Comparison of ENCODE assay signal across 14 cellular contexts in genomic region chr2:188316791-188317423, GRCh38. TPM values are rescaled to one million over a fixed set of nuclear protein-coding genes. Genes with fewer than 3 reads are reported as not detected.
DNase-seq lines count a peak whose midpoint lies in the region; ATAC-seq and TF ChIP-seq lines count a peak whose summit lies in the region.
"Had no signal": no experiment of that assay in that cellular context is flagged by ENCODE, and none has a peak within 500 bp of the region (broad histone marks: within the 10 kb centered on the region; RNA-seq: fewer than 3 reads in every experiment).

No MANE protein-coding gene starts in this region.

- H3K4me1 Mint-ChIP-seq in endothelial cell (ENCODE audit: unreplicated experiment): peaks cover 16% of the 10 kb centered on the region
- H3K4me1 Mint-ChIP-seq: CD4-positive, CD25-positive, alpha-beta regulatory T cell had no signal

- no TSS peak for BruUV-seq in PC-3 (replicated peaks; lab: Mats Ljungman, UMichigan)
- BruUV-seq in A673 (replicated peaks; lab: Mats Ljungman, UMichigan): no TSS peak

- H3K4me3 Mint-ChIP-seq in endothelial cell (ENCODE audit: unreplicated experiment): no peak overlapping the region
- H3K4me3 Mint-ChIP-seq: CD4-positive, CD25-positive, alpha-beta regulatory T cell had no signal

- peaks cover 4% of the 10 kb centered on the region for H3K27me3 Mint-ChIP-seq in endothelial cell (ENCODE audit: unreplicated experiment)
- H3K27me3 Mint-ChIP-seq: CD4-positive, CD25-positive, alpha-beta regulatory T cell had no signal

- H3K9me2 ChIP-seq in PC-3 (replicated peaks; ENCODE audit: low read length): no peaks in the 10 kb centered on the region

- H3K36me3 ChIP-seq in PC-3 (ENCODE audit: low read depth, low read length): peaks cover 4% of the 10 kb centered on the region; the same call in 1 of the 2 replicates
- no peaks in the 10 kb centered on the region for H3K36me3 ChIP-seq in smooth muscle cell (ENCODE audit: low read depth)
- no peaks in the 10 kb centered on the region for H3K36me3 ChIP-seq in A673 (ENCODE audit: insufficient read depth, low read length, poor library complexity, severe bottlenecking)
- H3K36me3 ChIP-seq: BLaER1 treated with 17β-estradiol and CSF1 and Interleukin-3, amounts not matched to agents 10 nM and 100 nM had no signal

- no peak overlapping the region for H3K4me2 ChIP-seq in PC-3 (ENCODE audit: low read length)
- H3K4me2 ChIP-seq in smooth muscle cell: no peak overlapping the region
- H3K4me2 ChIP-seq: BLaER1 treated with 17β-estradiol and CSF1 and Interleukin-3, amounts not matched to agents 10 nM and 100 nM had no signal

- no peak overlapping the region for H3K9ac ChIP-seq in PC-3 (ENCODE audit: low read length)
- H3K9ac ChIP-seq in smooth muscle cell (ENCODE audit: low read depth): no peak overlapping the region
- H3K9ac ChIP-seq: BLaER1 treated with 17β-estradiol and CSF1 and Interleukin-3, amounts not matched to agents 10 nM and 100 nM had no signal

- H3K36me3 Mint-ChIP-seq in endothelial cell (ENCODE audit: low read depth, unreplicated experiment): no peaks in the 10 kb centered on the region
- H3K36me3 Mint-ChIP-seq: CD4-positive, CD25-positive, alpha-beta regulatory T cell had no signal

- H3K9me3 ChIP-seq in PC-3 (ENCODE audit: low read length) (0 out of 2 replicates have a peak, but pooled peaks cover 5% of the 10 kb centered on the region), smooth muscle cell (replicated peaks; ENCODE audit: low read depth) (no peaks in the 10 kb centered on the region), A673 (ENCODE audit: low read depth, low read length, poor library complexity, severe bottlenecking) (no peaks in the 10 kb centered on the region)
- H3K9me3 ChIP-seq: BLaER1 treated with 17β-estradiol and CSF1 and Interleukin-3, amounts not matched to agents 10 nM and 100 nM had no signal

- H4K20me1 ChIP-seq in PC-3 (ENCODE audit: low read length): no peaks in the 10 kb centered on the region
- H4K20me1 ChIP-seq in smooth muscle cell (ENCODE audit: low read depth): no peaks in the 10 kb centered on the region
- H4K20me1 ChIP-seq: BLaER1 treated with 17β-estradiol and CSF1 and Interleukin-3, amounts not matched to agents 10 nM and 100 nM had no signal

- H3K79me2 ChIP-seq in PC-3 (ENCODE audit: low read length) (peaks cover 46% of the 10 kb centered on the region), smooth muscle cell (ENCODE audit: low read depth) (peaks cover 100% of the 10 kb centered on the region)

- H3F3A ChIP-seq in PC-3 (ENCODE audit: low read length, unreplicated experiment) (no peaks in the 10 kb centered on the region), smooth muscle cell (ENCODE audit: low read depth) (peaks cover 5% of the 10 kb centered on the region)

- CTCF ChIA-PET in PC-3 (lab: Charles Lee) (no interaction called here), A673 (lab: Charles Lee) (no interaction called here)

- ATAC-seq in PC-3: no peak
- ATAC-seq: HCT116 had no signal

- intact Hi-C loops in PC-3 (cut with micrococcal nuclease): no loop called here
- intact Hi-C loops in A673 (cut with micrococcal nuclease; ENCODE audit: unreplicated experiment): no loop called here

- POLR2A ChIA-PET in PC-3 (lab: Charles Lee; ENCODE audit: unreplicated experiment): no interaction called here
- POLR2A ChIA-PET in A673 (lab: Charles Lee; ENCODE audit: low non-redundant PET): no interaction called here

- WGBS in smooth muscle cell (ENCODE audit: low lambda C conversion rate): 91% methylated on average over 4 of the region's 4 CpGs

- no peak for TF ChIP-seq CTCF in PC-3 (conservative IDR thresholded peaks at IDR 0.05; ENCODE audit: low read depth, low read length)
- no peak for TF ChIP-seq CTCF in endothelial cell (IDR thresholded peaks at IDR 0.05; ENCODE audit: unreplicated experiment)
- no peak for TF ChIP-seq CTCF in smooth muscle cell (IDR thresholded peaks at IDR 0.05; ENCODE audit: borderline replicate concordance, insufficient read depth, poor library complexity, severe bottlenecking)
- TF ChIP-seq CTCF in A673 (conservative IDR thresholded peaks at IDR 0.05; ENCODE audit: low read depth, low read length): no peak

- H3K9me3 Mint-ChIP-seq in endothelial cell (ENCODE audit: unreplicated experiment): no peaks in the 10 kb centered on the region

- H3K4me1 ChIP-seq in PC-3 (ENCODE audit: insufficient read depth, low read length) (peaks cover 30% of the 10 kb centered on the region), smooth muscle cell (ENCODE audit: low read depth) (peaks cover 37% of the 10 kb centered on the region), A673 (ENCODE audit: insufficient read depth, low read length, poor library complexity, severe bottlenecking) (peaks cover 25% of the 10 kb centered on the region)
- H3K4me1 ChIP-seq: BLaER1 treated with 17β-estradiol and CSF1 and Interleukin-3, amounts not matched to agents 10 nM and 100 nM had no signal

- H3K27ac ChIP-seq in PC-3 (ENCODE audit: low read length) (peak overlapping the region; percentile 28), smooth muscle cell (ENCODE audit: low read depth) (peak overlapping the region; percentile 93), A673 (ENCODE audit: low read depth, low read length, poor library complexity, severe bottlenecking) (no peak overlapping the region)
- H3K27ac ChIP-seq: 22Rv1; BLaER1 treated with 17β-estradiol and CSF1 and Interleukin-3, amounts not matched to agents 10 nM and 100 nM had no signal

- DNase-seq in NCI-H524 (lab: John Stamatoyannopoulos, UW) (peak; percentile 39 to 84), NCI-H524 treated with DMSO at 0.1 percent for 48 hours (lab: John Stamatoyannopoulos, UW) (no peak), PC-3 (no peak), endothelial cell (ENCODE audit: low spot score) (no peak), smooth muscle cell (lab: John Stamatoyannopoulos, UW; ENCODE audit: unreplicated experiment) (no peak), A673 (ENCODE audit: low spot score) (no peak), SW480 (ENCODE audit: low spot score) (no peak), NCI-H146 (lab: John Stamatoyannopoulos, UW) (no peak)
- DNase-seq: Calu3; CD4-positive, CD25-positive, alpha-beta regulatory T cell; DMS 273 treated with DMSO at 0.1 percent for 48 hours had no signal

- H2AFZ ChIP-seq in PC-3 (ENCODE audit: low read length) (no peak overlapping the region), smooth muscle cell (ENCODE audit: low read depth) (no peak overlapping the region)

- H3K4me3 ChIP-seq in PC-3 (ENCODE audit: low read length) (no peak overlapping the region), smooth muscle cell (no peak overlapping the region), A673 (ENCODE audit: low read depth, low read length, poor library complexity, severe bottlenecking) (no peak overlapping the region)
- H3K4me3 ChIP-seq: BLaER1 treated with 17β-estradiol and CSF1 and Interleukin-3, amounts not matched to agents 10 nM and 100 nM had no signal

- H3K27me3 ChIP-seq in PC-3 (ENCODE audit: low read length) (no peaks in the 10 kb centered on the region), smooth muscle cell (ENCODE audit: low read depth) (no peaks in the 10 kb centered on the region), A673 (replicated peaks; ENCODE audit: insufficient read depth, low read depth, low read length, poor library complexity) (no peaks in the 10 kb centered on the region)
- H3K27me3 ChIP-seq: BLaER1 treated with 17β-estradiol and CSF1 and Interleukin-3, amounts not matched to agents 10 nM and 100 nM had no signal

- peak overlapping the region; percentile 5 for H3K27ac Mint-ChIP-seq in endothelial cell (ENCODE audit: unreplicated experiment)
- H3K27ac Mint-ChIP-seq: CD4-positive, CD25-positive, alpha-beta regulatory T cell had no signal

RNA-seq across cellular contexts. Expression of gene GULP1, which starts 25.2 kb away (rescaled TPM):
- total RNA-seq in PC-3 (2014; rRNA removed): 23.1 and 25.5 TPM in 2 replicates
- total RNA-seq in endothelial cell (ENCODE audit: unreplicated experiment): 22.8 TPM
- total RNA-seq in smooth muscle cell: 95.2 and 115 TPM in 2 replicates
- 37.5 and 40.2 TPM in 2 replicates for polyA plus RNA-seq in smooth muscle cell
- total RNA-seq in A673 (2021): 7.2 and 9.5 TPM in 2 replicates
- total RNA-seq: CD4-positive, CD25-positive, alpha-beta regulatory T cell had no signal
- polyA plus RNA-seq: CD4-positive, CD25-positive, alpha-beta regulatory T cell had no signal

Comparison
In these comparisons a context has a peak if more than half of its experiments do, and no peak if none do; other contexts are left out.
1. DNase-seq: peak in NCI-H524 (2 of 2); none in NCI-H524 treated with DMSO at 0.1 percent for 48 hours (single experiment), PC-3 (single experiment), endothelial cell (single experiment), smooth muscle cell (single experiment), A673 (single experiment), SW480 (single experiment) and NCI-H146 (single experiment).